In the genomic region with DNA sequence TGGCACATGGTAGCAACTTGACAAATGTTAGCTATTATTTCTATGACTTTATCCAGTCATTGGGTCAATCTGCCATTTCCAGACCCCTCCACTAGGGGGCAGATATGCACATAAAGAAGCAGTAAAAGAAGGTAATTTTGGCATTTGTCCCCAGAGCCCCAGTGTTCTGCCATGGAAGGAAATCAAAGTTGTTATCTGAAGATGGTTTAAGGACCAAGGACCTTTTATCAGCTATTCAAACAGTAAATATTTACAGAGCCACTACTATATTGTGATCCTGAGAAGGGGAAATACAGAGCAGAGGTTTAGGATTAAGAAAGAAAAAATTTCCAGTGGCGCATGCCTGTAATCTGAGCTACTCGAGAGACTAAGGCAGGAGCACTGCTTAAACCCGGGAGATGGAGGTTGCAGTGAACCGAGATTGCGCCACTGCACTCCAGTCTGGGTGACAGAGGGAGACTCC, we compare ENCODE assay signal across 1 cellular context.
TF ChIP-seq lines count a peak whose summit lies in the region.

No MANE protein-coding gene starts in this region.

TF ChIP-seq in endothelial cell of umbilical vein, 7 proteins besides CTCF, POLR2A, EP300 and RAD21:
- TF ChIP-seq MAX (IDR thresholded peaks at IDR 0.05; ENCODE audit: insufficient read depth, insufficient read length) (no peak), JUN (IDR thresholded peaks at IDR 0.05; ENCODE audit: borderline replicate concordance, insufficient read depth, insufficient read length, low read depth) (no peak), GATA2 (IDR thresholded peaks at IDR 0.05; ENCODE audit: insufficient read depth, insufficient read length, low read depth, low read length) (no peak), MYC (IDR thresholded peaks at IDR 0.05; ENCODE audit: low read depth, low read length) (no peak), FOS (IDR thresholded peaks at IDR 0.05; ENCODE audit: borderline replicate concordance, insufficient read depth, low read length) (no peak), EZH2 (IDR thresholded peaks at IDR 0.05; ENCODE audit: borderline replicate concordance, low read depth, low read length, severe bottlenecking) (no peak), POLR2AphosphoS5 (IDR thresholded peaks at IDR 0.05; ENCODE audit: insufficient read depth, low read depth, low read length) (no peak)
TF ChIP-seq in endothelial cell of umbilical vein: peak in this region for 0.
